9 cellular contexts compared by ENCODE assay signal in genomic region chr1:198056255-198056654, GRCh38.
DNase-seq lines count a peak whose midpoint lies in the region; ATAC-seq and FAIRE-seq lines count a peak whose summit lies in the region.
"Had no signal": no experiment of that assay in that cellular context is flagged by ENCODE, and none has a peak within 500 bp of the region (broad histone marks: within the 10 kb centered on the region; RNA-seq: fewer than 3 reads in every experiment).

No MANE protein-coding gene starts in this region.

- H3K27ac Mint-ChIP-seq in activated CD4-positive, alpha-beta memory T cell treated with anti-CD3 and anti-CD28 coated beads, Interleukin-2, amount 10 ng/mL, durations not matched to agents 7 days and 5 days: no peak overlapping the region

- H3K9me3 ChIP-seq in small intestine (ENCODE audit: control insufficient read depth, low read depth): no peaks in the 10 kb centered on the region

- FAIRE-seq in small intestine (lab: Jason Lieb, UNC): no peak

- CTCF ChIA-PET in activated CD4-positive, alpha-beta memory T cell treated with anti-CD3 and anti-CD28 coated beads, Interleukin-2, amount 10 ng/mL, durations not matched to agents 7 days and 5 days (lab: Charles Lee): no interaction called here

- peaks cover 2% of the 10 kb centered on the region for H3K27me3 Mint-ChIP-seq in activated CD4-positive, alpha-beta memory T cell treated with anti-CD3 and anti-CD28 coated beads, Interleukin-2, amount 10 ng/mL, durations not matched to agents 7 days and 5 days

- H3K36me3 Mint-ChIP-seq in activated CD4-positive, alpha-beta memory T cell treated with anti-CD3 and anti-CD28 coated beads, Interleukin-2, amount 10 ng/mL, durations not matched to agents 7 days and 5 days (ENCODE audit: low read depth): peaks cover 12% of the 10 kb centered on the region
- H3K36me3 Mint-ChIP-seq: CD4-positive, alpha-beta memory T cell had no signal

- peaks cover 11% of the 10 kb centered on the region for H3K9me3 Mint-ChIP-seq in activated CD4-positive, alpha-beta memory T cell treated with anti-CD3 and anti-CD28 coated beads, Interleukin-2, amount 10 ng/mL, durations not matched to agents 7 days and 5 days

- POLR2A ChIA-PET in activated CD4-positive, alpha-beta memory T cell treated with anti-CD3 and anti-CD28 coated beads, Interleukin-2, amount 10 ng/mL, durations not matched to agents 7 days and 5 days (lab: Charles Lee): no interaction called here

- H3K27ac ChIP-seq in small intestine (ENCODE audit: low read depth in 1 of 2, low read length in 1 of 2): no peak overlapping the region

- H3K4me1 Mint-ChIP-seq in activated CD4-positive, alpha-beta memory T cell treated with anti-CD3 and anti-CD28 coated beads, Interleukin-2, amount 10 ng/mL, durations not matched to agents 7 days and 5 days: peaks cover 34% of the 10 kb centered on the region

- H3K4me3 ChIP-seq in small intestine (ENCODE audit: low read depth in 1 of 2, low read length in 2 of 2): no peak overlapping the region

- H3K4me1 ChIP-seq in small intestine (ENCODE audit: control insufficient read depth in 2 of 2, insufficient read depth in 1 of 2, low read depth in 1 of 2, low read length in 1 of 2): no peaks in the 10 kb centered on the region

- peak; percentile 67 for ATAC-seq in HG02798 (IDR thresholded peaks at IDR 0.05; ENCODE audit: poor library complexity, unreplicated experiment)

- WGBS in small intestine, 3 donors: 40 to 45% (median 42%) methylated on average over 2 of the region's 2 CpGs

- H3K4me3 Mint-ChIP-seq in activated CD4-positive, alpha-beta memory T cell treated with anti-CD3 and anti-CD28 coated beads, Interleukin-2, amount 10 ng/mL, durations not matched to agents 7 days and 5 days: no peak overlapping the region
- H3K4me3 Mint-ChIP-seq: CD4-positive, alpha-beta memory T cell had no signal

- no peaks in the 10 kb centered on the region for H3K36me3 ChIP-seq in small intestine (ENCODE audit: control insufficient read depth in 2 of 2, insufficient read depth in 2 of 2, low read length in 2 of 2)

- H3K27me3 ChIP-seq in small intestine (ENCODE audit: control insufficient read depth in 2 of 2, insufficient read depth in 2 of 2, low read length in 2 of 2): no peaks in the 10 kb centered on the region

- peak; percentile 17 for DNase-seq in SIG-M5 treated with dmso at 0.1 percent for 504 hours (lab: John Stamatoyannopoulos, UW; ENCODE audit: unreplicated experiment)
- DNase-seq in SIG-M5 (lab: John Stamatoyannopoulos, UW): no peak
- peak; percentile 24 for DNase-seq in activated CD4-positive, alpha-beta memory T cell treated with anti-CD3 and anti-CD28 coated beads, Interleukin-2, amount 10 ng/mL, durations not matched to agents 7 days and 5 days
- peak; percentile 5 for DNase-seq in small intestine
- no peak for DNase-seq in effector CD8-positive, alpha-beta T cell (lab: John Stamatoyannopoulos, UW)
- no peak for DNase-seq in GM03348 (ENCODE audit: low spot score)
- no peak for DNase-seq in NCI-H2196 (lab: John Stamatoyannopoulos, UW; ENCODE audit: unreplicated experiment)

Comparison
In these comparisons a context has a peak if more than half of its experiments do, and no peak if none do; other contexts are left out.
1. DNase-seq: peak in SIG-M5 treated with dmso at 0.1 percent for 504 hours (single experiment), activated CD4-positive, alpha-beta memory T cell treated with anti-CD3 and anti-CD28 coated beads, Interleukin-2, amount 10 ng/mL, durations not matched to agents 7 days and 5 days (single experiment) and small intestine (single experiment); none in SIG-M5 (single experiment), effector CD8-positive, alpha-beta T cell (single experiment), GM03348 (single experiment) and NCI-H2196 (single experiment).